ENCODE assay signal across 1 cellular context in the genomic region with DNA sequence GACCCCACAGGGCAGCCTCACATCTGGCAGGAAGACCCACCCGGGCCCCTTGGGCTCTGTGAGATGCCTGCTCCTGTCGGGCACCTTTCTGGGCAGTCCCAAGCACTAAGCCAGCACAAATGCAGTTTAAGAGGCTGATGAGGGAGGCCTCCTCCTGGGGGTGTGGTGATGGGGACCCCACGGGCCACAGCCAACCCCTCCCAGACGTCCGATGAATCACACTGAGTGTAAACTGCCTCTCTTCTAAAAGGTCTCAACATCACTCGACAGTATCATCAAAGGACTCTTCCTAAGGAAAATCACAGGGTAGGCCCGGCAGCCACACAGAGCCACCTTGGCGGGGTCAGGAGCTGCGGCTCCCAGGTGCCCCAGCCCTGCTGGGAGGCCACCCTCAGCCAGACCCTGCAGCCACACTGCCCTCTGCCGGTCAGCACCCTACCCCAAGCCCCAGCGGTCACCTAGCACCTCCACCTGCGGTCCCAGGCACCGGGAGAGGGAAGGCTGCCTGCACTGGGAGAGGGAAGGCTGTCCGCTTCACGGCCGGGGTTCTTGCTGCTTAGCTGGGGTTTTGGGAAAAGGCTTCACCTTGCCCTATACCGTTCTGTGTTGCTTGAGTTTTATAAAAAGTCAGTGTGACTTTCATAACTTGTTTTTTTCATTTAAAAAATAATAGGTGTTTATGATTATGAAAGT.
TF ChIP-seq lines count a peak whose summit lies in the region.

No MANE protein-coding gene starts in this region.

TF ChIP-seq in HepG2, 621 proteins besides CTCF, POLR2A, EP300 and RAD21 (continued from another document and continues in another):
- TF ChIP-seq, protein P1, sequence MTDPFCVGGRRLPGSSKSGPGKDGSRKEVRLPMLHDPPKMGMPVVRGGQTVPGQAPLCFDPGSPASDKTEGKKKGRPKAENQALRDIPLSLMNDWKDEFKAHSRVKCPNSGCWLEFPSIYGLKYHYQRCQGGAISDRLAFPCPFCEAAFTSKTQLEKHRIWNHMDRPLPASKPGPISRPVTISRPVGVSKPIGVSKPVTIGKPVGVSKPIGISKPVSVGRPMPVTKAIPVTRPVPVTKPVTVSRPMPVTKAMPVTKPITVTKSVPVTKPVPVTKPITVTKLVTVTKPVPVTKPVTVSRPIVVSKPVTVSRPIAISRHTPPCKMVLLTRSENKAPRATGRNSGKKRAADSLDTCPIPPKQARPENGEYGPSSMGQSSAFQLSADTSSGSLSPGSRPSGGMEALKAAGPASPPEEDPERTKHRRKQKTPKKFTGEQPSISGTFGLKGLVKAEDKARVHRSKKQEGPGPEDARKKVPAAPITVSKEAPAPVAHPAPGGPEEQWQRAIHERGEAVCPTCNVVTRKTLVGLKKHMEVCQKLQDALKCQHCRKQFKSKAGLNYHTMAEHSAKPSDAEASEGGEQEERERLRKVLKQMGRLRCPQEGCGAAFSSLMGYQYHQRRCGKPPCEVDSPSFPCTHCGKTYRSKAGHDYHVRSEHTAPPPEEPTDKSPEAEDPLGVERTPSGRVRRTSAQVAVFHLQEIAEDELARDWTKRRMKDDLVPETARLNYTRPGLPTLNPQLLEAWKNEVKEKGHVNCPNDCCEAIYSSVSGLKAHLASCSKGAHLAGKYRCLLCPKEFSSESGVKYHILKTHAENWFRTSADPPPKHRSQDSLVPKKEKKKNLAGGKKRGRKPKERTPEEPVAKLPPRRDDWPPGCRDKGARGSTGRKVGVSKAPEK (CRISPR knock-in tag; IDR thresholded peaks at IDR 0.05; ENCODE audit: borderline replicate concordance): no peak; the same call in 1 of the 2 replicates
- TF ChIP-seq, protein P2, sequence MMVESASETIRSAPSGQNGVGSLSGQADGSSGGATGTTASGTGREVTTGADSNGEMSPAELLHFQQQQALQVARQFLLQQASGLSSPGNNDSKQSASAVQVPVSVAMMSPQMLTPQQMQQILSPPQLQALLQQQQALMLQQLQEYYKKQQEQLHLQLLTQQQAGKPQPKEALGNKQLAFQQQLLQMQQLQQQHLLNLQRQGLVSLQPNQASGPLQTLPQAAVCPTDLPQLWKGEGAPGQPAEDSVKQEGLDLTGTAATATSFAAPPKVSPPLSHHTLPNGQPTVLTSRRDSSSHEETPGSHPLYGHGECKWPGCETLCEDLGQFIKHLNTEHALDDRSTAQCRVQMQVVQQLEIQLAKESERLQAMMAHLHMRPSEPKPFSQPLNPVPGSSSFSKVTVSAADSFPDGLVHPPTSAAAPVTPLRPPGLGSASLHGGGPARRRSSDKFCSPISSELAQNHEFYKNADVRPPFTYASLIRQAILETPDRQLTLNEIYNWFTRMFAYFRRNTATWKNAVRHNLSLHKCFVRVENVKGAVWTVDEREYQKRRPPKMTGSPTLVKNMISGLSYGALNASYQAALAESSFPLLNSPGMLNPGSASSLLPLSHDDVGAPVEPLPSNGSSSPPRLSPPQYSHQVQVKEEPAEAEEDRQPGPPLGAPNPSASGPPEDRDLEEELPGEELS (CRISPR knock-in tag; IDR thresholded peaks at IDR 0.05): peak; percentile 32; the same call in 1 of the 2 replicates
- 0 out of 2 replicates have a peak, but pooled peaks have one; percentile 23 for TF ChIP-seq NFKB2 (CRISPR knock-in tag; IDR thresholded peaks at IDR 0.05; ENCODE audit: borderline replicate concordance)
- no peak for TF ChIP-seq ZNF629 (CRISPR knock-in tag; conservative IDR thresholded peaks at IDR 0.05)
- no peak for TF ChIP-seq SUZ12 (IDR thresholded peaks at IDR 0.05; ENCODE audit: low read depth, low read length)
- TF ChIP-seq MAFF (IDR thresholded peaks at IDR 0.05; ENCODE audit: low read depth, low read length): no peak
- TF ChIP-seq ZBTB7A (CRISPR knock-in tag; IDR thresholded peaks at IDR 0.05): 0 out of 2 replicates have a peak, but pooled peaks have one; percentile 27
- TF ChIP-seq ZNF564 (CRISPR knock-in tag; IDR thresholded peaks at IDR 0.05): no peak
- TF ChIP-seq ZBTB7B (CRISPR knock-in tag; IDR thresholded peaks at IDR 0.05): peak; percentile 63; the same call in 1 of the 2 replicates
- TF ChIP-seq RBM39 (IDR thresholded peaks at IDR 0.05; ENCODE audit: low read depth, low read length, poor library complexity, severe bottlenecking): no peak
- TF ChIP-seq PCBP1 (IDR thresholded peaks at IDR 0.05; ENCODE audit: borderline replicate concordance, low read depth, low read length): no peak
- TF ChIP-seq CEBPG (CRISPR knock-in tag; IDR thresholded peaks at IDR 0.05): no peak; the same call in 1 of the 2 replicates
- TF ChIP-seq, protein P3, sequence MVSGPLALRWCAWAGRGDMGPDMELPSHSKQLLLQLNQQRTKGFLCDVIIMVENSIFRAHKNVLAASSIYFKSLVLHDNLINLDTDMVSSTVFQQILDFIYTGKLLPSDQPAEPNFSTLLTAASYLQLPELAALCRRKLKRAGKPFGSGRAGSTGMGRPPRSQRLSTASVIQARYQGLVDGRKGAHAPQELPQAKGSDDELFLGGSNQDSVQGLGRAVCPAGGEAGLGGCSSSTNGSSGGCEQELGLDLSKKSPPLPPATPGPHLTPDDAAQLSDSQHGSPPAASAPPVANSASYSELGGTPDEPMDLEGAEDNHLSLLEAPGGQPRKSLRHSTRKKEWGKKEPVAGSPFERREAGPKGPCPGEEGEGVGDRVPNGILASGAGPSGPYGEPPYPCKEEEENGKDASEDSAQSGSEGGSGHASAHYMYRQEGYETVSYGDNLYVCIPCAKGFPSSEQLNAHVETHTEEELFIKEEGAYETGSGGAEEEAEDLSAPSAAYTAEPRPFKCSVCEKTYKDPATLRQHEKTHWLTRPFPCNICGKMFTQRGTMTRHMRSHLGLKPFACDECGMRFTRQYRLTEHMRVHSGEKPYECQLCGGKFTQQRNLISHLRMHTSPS (CRISPR knock-in tag; IDR thresholded peaks at IDR 0.05; ENCODE audit: low read depth): 0 out of 2 replicates have a peak, but pooled peaks have one; percentile 58
- no peak for TF ChIP-seq MLLT10 (CRISPR knock-in tag; IDR thresholded peaks at IDR 0.05)
- TF ChIP-seq KAT2B (IDR thresholded peaks at IDR 0.05; ENCODE audit: borderline replicate concordance, low read depth, low read length): no peak
- TF ChIP-seq, protein P4, sequence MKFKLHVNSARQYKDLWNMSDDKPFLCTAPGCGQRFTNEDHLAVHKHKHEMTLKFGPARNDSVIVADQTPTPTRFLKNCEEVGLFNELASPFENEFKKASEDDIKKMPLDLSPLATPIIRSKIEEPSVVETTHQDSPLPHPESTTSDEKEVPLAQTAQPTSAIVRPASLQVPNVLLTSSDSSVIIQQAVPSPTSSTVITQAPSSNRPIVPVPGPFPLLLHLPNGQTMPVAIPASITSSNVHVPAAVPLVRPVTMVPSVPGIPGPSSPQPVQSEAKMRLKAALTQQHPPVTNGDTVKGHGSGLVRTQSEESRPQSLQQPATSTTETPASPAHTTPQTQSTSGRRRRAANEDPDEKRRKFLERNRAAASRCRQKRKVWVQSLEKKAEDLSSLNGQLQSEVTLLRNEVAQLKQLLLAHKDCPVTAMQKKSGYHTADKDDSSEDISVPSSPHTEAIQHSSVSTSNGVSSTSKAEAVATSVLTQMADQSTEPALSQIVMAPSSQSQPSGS (CRISPR knock-in tag; IDR thresholded peaks at IDR 0.05): no peak
- TF ChIP-seq, protein P5, sequence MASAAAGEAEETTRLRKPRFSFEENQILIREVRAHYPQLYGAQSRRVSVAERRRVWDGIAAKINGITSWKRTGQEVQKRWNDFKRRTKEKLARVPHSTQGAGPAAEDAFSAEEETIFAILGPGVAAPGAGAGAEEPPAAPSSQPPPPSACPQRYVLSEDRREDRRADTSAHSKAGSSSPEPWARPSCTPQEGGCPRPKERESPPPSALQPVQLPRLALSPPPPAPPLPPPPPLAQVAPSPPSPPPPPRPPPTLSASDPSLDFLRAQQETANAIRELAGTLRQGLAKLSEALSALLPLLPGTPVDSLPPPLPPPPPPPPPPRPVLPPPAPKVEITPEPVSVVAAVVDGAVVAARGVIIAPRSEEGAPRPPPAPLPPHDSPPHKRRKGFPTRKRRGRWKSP (CRISPR knock-in tag; IDR thresholded peaks at IDR 0.05): 0 out of 2 replicates have a peak, but pooled peaks have one; percentile 3
- TF ChIP-seq RNF2 (conservative IDR thresholded peaks at IDR 0.05; ENCODE audit: low read depth): no peak
- TF ChIP-seq NFIC (IDR thresholded peaks at IDR 0.05; ENCODE audit: low read length): no peak
- TF ChIP-seq, protein P6, sequence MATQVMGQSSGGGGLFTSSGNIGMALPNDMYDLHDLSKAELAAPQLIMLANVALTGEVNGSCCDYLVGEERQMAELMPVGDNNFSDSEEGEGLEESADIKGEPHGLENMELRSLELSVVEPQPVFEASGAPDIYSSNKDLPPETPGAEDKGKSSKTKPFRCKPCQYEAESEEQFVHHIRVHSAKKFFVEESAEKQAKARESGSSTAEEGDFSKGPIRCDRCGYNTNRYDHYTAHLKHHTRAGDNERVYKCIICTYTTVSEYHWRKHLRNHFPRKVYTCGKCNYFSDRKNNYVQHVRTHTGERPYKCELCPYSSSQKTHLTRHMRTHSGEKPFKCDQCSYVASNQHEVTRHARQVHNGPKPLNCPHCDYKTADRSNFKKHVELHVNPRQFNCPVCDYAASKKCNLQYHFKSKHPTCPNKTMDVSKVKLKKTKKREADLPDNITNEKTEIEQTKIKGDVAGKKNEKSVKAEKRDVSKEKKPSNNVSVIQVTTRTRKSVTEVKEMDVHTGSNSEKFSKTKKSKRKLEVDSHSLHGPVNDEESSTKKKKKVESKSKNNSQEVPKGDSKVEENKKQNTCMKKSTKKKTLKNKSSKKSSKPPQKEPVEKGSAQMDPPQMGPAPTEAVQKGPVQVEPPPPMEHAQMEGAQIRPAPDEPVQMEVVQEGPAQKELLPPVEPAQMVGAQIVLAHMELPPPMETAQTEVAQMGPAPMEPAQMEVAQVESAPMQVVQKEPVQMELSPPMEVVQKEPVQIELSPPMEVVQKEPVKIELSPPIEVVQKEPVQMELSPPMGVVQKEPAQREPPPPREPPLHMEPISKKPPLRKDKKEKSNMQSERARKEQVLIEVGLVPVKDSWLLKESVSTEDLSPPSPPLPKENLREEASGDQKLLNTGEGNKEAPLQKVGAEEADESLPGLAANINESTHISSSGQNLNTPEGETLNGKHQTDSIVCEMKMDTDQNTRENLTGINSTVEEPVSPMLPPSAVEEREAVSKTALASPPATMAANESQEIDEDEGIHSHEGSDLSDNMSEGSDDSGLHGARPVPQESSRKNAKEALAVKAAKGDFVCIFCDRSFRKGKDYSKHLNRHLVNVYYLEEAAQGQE (IDR thresholded peaks at IDR 0.05; ENCODE audit: borderline replicate concordance in 1 of 2, low read depth in 1 of 2, low read length in 2 of 2): no peak
- TF ChIP-seq SP1 (IDR thresholded peaks at IDR 0.05): no peak
- TF ChIP-seq SP1 (CRISPR knock-in tag; IDR thresholded peaks at IDR 0.05): peak; percentile 40; the same call in 1 of the 2 replicates
- TF ChIP-seq, protein P7, sequence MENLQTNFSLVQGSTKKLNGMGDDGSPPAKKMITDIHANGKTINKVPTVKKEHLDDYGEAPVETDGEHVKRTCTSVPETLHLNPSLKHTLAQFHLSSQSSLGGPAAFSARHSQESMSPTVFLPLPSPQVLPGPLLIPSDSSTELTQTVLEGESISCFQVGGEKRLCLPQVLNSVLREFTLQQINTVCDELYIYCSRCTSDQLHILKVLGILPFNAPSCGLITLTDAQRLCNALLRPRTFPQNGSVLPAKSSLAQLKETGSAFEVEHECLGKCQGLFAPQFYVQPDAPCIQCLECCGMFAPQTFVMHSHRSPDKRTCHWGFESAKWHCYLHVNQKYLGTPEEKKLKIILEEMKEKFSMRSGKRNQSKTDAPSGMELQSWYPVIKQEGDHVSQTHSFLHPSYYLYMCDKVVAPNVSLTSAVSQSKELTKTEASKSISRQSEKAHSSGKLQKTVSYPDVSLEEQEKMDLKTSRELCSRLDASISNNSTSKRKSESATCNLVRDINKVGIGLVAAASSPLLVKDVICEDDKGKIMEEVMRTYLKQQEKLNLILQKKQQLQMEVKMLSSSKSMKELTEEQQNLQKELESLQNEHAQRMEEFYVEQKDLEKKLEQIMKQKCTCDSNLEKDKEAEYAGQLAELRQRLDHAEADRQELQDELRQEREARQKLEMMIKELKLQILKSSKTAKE (CRISPR knock-in tag; IDR thresholded peaks at IDR 0.05; ENCODE audit: borderline replicate concordance): no peak
- 0 out of 2 replicates have a peak, but pooled peaks have one; percentile 11 for TF ChIP-seq ZNF546 (CRISPR knock-in tag; conservative IDR thresholded peaks at IDR 0.05)
- TF ChIP-seq ZNF33B (CRISPR knock-in tag; IDR thresholded peaks at IDR 0.05): no peak
- no peak for TF ChIP-seq TSC22D2 (CRISPR knock-in tag; IDR thresholded peaks at IDR 0.05; ENCODE audit: borderline replicate concordance)
- no peak for TF ChIP-seq ZNF589 (CRISPR knock-in tag; conservative IDR thresholded peaks at IDR 0.05)
- TF ChIP-seq ZNF224 (CRISPR knock-in tag; IDR thresholded peaks at IDR 0.05): no peak
- no peak for TF ChIP-seq ZBTB21 (CRISPR knock-in tag; IDR thresholded peaks at IDR 0.05)
- 0 out of 2 replicates have a peak, but pooled peaks have one; percentile 33 for TF ChIP-seq KDM1A (CRISPR knock-in tag; IDR thresholded peaks at IDR 0.05)
- no peak for TF ChIP-seq ZNF839 (CRISPR knock-in tag; IDR thresholded peaks at IDR 0.05; ENCODE audit: borderline replicate concordance)
- no peak for TF ChIP-seq ZNF768 (CRISPR knock-in tag; IDR thresholded peaks at IDR 0.05)
- peak; percentile 23 for TF ChIP-seq YEATS2 (CRISPR knock-in tag; IDR thresholded peaks at IDR 0.05; ENCODE audit: borderline replicate concordance)
- TF ChIP-seq ZNF225 (CRISPR knock-in tag; IDR thresholded peaks at IDR 0.05): no peak
- peak; percentile 95 for TF ChIP-seq XRCC5 (optimal IDR thresholded peaks at IDR 0.05; ENCODE audit: low read length)
- TF ChIP-seq KAT8 (CRISPR knock-in tag; IDR thresholded peaks at IDR 0.05): peak; percentile 50; the same call in 1 of the 2 replicates
- TF ChIP-seq GATA4 (IDR thresholded peaks at IDR 0.05; ENCODE audit: borderline replicate concordance, low read depth): no peak
- no peak for TF ChIP-seq KDM5B (CRISPR knock-in tag; IDR thresholded peaks at IDR 0.05; ENCODE audit: borderline replicate concordance)
- no peak for TF ChIP-seq HES4 (CRISPR knock-in tag; IDR thresholded peaks at IDR 0.05; ENCODE audit: borderline replicate concordance)
- TF ChIP-seq SALL2 (CRISPR knock-in tag; IDR thresholded peaks at IDR 0.05): 0 out of 2 replicates have a peak, but pooled peaks have one; percentile 18
- no peak for TF ChIP-seq ATM (IDR thresholded peaks at IDR 0.05; ENCODE audit: borderline replicate concordance)
- 0 out of 2 replicates have a peak, but pooled peaks have one; percentile 48 for TF ChIP-seq GABPB1 (CRISPR knock-in tag; IDR thresholded peaks at IDR 0.05)
- TF ChIP-seq SRSF1 (optimal IDR thresholded peaks at IDR 0.05; ENCODE audit: low read depth, low read length): no peak
